In the genomic region with DNA sequence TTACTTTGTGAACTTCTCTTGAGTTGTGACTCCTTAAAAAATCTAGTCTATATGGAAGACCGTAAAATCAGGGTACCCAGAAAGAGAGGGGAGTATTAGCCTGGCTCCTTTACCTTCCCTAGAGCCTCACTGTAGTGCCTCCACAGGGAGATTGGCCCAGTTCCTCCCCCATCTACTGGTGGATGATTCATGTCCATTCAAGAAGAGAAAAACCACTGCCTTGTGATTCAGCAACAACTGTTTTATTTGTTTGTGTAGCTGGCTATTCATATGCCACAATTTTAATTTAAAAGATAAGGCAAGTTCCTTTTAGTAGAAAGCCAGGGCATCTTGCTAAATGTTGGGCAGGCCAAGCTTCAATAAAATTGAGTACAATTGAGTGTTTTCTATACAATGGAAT, we compare ENCODE assay signal across 18 cellular contexts.
DNase-seq lines count a peak whose midpoint lies in the region; ATAC-seq and TF ChIP-seq lines count a peak whose summit lies in the region.
"Had no signal": no experiment of that assay in that cellular context is flagged by ENCODE, and none has a peak within 500 bp of the region (broad histone marks: within the 10 kb centered on the region; RNA-seq: fewer than 3 reads in every experiment).

No MANE protein-coding gene starts in this region.

- H3K9me3 Mint-ChIP-seq in activated T-cell treated with anti-CD3 and anti-CD28 coated beads, Interleukin-2, amount 50 U/mL, for 72 hours, result peaks cover under 1 to 6% of the 10 kb centered on the region in 2 donors

- no peaks in the 10 kb centered on the region for H3K27me3 Mint-ChIP-seq in activated T-cell treated with anti-CD3 and anti-CD28 coated beads, Interleukin-2, amount 50 U/mL, for 72 hours (ENCODE audit: low read depth)
- H3K27me3 Mint-ChIP-seq: activated CD4-positive, alpha-beta T cell treated with anti-CD3 and anti-CD28 coated beads for 36 hours; activated naive CD8-positive, alpha-beta T cell treated with anti-CD3 and anti-CD28 coated beads for 36 hours; dendritic cell treated with granulocyte-macrophage colony-stimulating factor and Interleukin-4, amounts not matched to agents 40 ng/mL and 50 ng/mL, for 4 days; T-helper 17 cell had no signal

- in situ Hi-C loops in GM13976 (cut with MboI; ENCODE audit: low sequenced_read_pairs, unreplicated experiment), result no loop called here

- H3K9me2 ChIP-seq in MM.1S (replicated peaks; ENCODE audit: insufficient read depth, low read length), result no peaks in the 10 kb centered on the region

- H3K4me2 ChIP-seq in MM.1S (ENCODE audit: low read depth, low read length), result no peak overlapping the region

- H3K9me3 ChIP-seq in MM.1S (replicated peaks; ENCODE audit: insufficient read depth, low read length), result no peaks in the 10 kb centered on the region
- H3K9me3 ChIP-seq: Caco-2, upper lobe of left lung had no signal

- no peak for TF ChIP-seq CTCF in foreskin fibroblast (IDR thresholded peaks at IDR 0.05; ENCODE audit: low read depth, low read length)
- TF ChIP-seq CTCF in GM13976 (IDR thresholded peaks at IDR 0.05; ENCODE audit: borderline replicate concordance, control extremely low read depth, extremely low read depth, insufficient read depth, missing control alignments), result no peak
- TF ChIP-seq CTCF in MM.1S (IDR thresholded peaks at IDR 0.05; ENCODE audit: low read length), result no peak

- H3K9ac ChIP-seq in MM.1S (ENCODE audit: low read length), result no peak overlapping the region

- DNase-seq in HS-27A (ENCODE audit: low read depth) (peak; percentile 38), amniotic stem cell (lab: John Stamatoyannopoulos, UW) (peak; percentile 1), foreskin fibroblast (peak; percentile 45 to 64), GM13976 (ENCODE audit: low spot score) (no peak), MM.1S (no peak)
- no peak for DNase-seq in activated T-cell treated with anti-CD3 and anti-CD28 coated beads, Interleukin-2, amount 50 U/mL, for 72 hours
- DNase-seq: activated CD4-positive, alpha-beta T cell treated with anti-CD3 and anti-CD28 coated beads for 36 hours; activated naive CD8-positive, alpha-beta T cell treated with anti-CD3 and anti-CD28 coated beads for 36 hours; Caco-2; NCI-H187; right cardiac atrium; T-helper 17 cell; upper lobe of left lung had no signal

- H4K20me1 ChIP-seq in MM.1S (ENCODE audit: insufficient read depth, low read length), result no peaks in the 10 kb centered on the region

- H3K4me1 ChIP-seq in ACC112 (ENCODE audit: control insufficient read depth, insufficient read depth, low read length, unreplicated experiment) (peaks cover 7% of the 10 kb centered on the region), MM.1S (ENCODE audit: low read length) (no peaks in the 10 kb centered on the region)
- H3K4me1 ChIP-seq: Caco-2, upper lobe of left lung had no signal

- H3K27ac ChIP-seq in ACC112 (ENCODE audit: low read depth, low read length), result peak overlapping the region; percentile 23; the same call in 1 of the 2 replicates
- no peak overlapping the region for H3K27ac ChIP-seq in MM.1S (ENCODE audit: low read length)
- H3K27ac ChIP-seq: HL-60, upper lobe of left lung had no signal

- no peaks in the 10 kb centered on the region for H3K36me3 Mint-ChIP-seq in activated T-cell treated with anti-CD3 and anti-CD28 coated beads, Interleukin-2, amount 50 U/mL, for 72 hours (ENCODE audit: insufficient read depth in 2 of 2)
- H3K36me3 Mint-ChIP-seq: activated naive CD8-positive, alpha-beta T cell treated with anti-CD3 and anti-CD28 coated beads for 36 hours had no signal

- H2AFZ ChIP-seq in ACC112 (ENCODE audit: low read length, unreplicated experiment) (no peak overlapping the region), MM.1S (ENCODE audit: low read length) (no peak overlapping the region)

- no peaks in the 10 kb centered on the region for H3K27me3 ChIP-seq in ACC112 (ENCODE audit: insufficient read depth, low read length)
- H3K27me3 ChIP-seq in MM.1S (replicated peaks; ENCODE audit: insufficient read depth, low read length), result no peaks in the 10 kb centered on the region
- H3K27me3 ChIP-seq: upper lobe of left lung had no signal

- H3K4me3 ChIP-seq in ACC112 (ENCODE audit: low read depth, low read length) (no peak overlapping the region), foreskin fibroblast (ENCODE audit: low read depth in 1 of 2, low read length in 2 of 2) (no peak overlapping the region), MM.1S (ENCODE audit: low read length) (no peak overlapping the region)
- H3K4me3 ChIP-seq: upper lobe of left lung had no signal

- no peaks in the 10 kb centered on the region for H3K4me1 Mint-ChIP-seq in activated T-cell treated with anti-CD3 and anti-CD28 coated beads, Interleukin-2, amount 50 U/mL, for 72 hours (ENCODE audit: low read depth)
- H3K4me1 Mint-ChIP-seq: activated CD4-positive, alpha-beta T cell treated with anti-CD3 and anti-CD28 coated beads for 36 hours; activated naive CD8-positive, alpha-beta T cell treated with anti-CD3 and anti-CD28 coated beads for 36 hours; T-helper 17 cell had no signal

- H3K4me3 Mint-ChIP-seq in activated T-cell treated with anti-CD3 and anti-CD28 coated beads, Interleukin-2, amount 50 U/mL, for 72 hours, result no peak overlapping the region
- H3K4me3 Mint-ChIP-seq: activated CD4-positive, alpha-beta T cell treated with anti-CD3 and anti-CD28 coated beads for 36 hours; activated naive CD8-positive, alpha-beta T cell treated with anti-CD3 and anti-CD28 coated beads for 36 hours; dendritic cell treated with granulocyte-macrophage colony-stimulating factor and Interleukin-4, amounts not matched to agents 40 ng/mL and 50 ng/mL, for 4 days; T-helper 17 cell had no signal

- H3K27ac Mint-ChIP-seq in activated T-cell treated with anti-CD3 and anti-CD28 coated beads, Interleukin-2, amount 50 U/mL, for 72 hours, result no peak overlapping the region
- H3K27ac Mint-ChIP-seq: activated CD4-positive, alpha-beta T cell treated with anti-CD3 and anti-CD28 coated beads for 36 hours; activated naive CD8-positive, alpha-beta T cell treated with anti-CD3 and anti-CD28 coated beads for 36 hours; dendritic cell treated with granulocyte-macrophage colony-stimulating factor and Interleukin-4, amounts not matched to agents 40 ng/mL and 50 ng/mL, for 4 days; T-helper 17 cell had no signal

- H3K36me3 ChIP-seq in ACC112 (ENCODE audit: insufficient read depth, low read length) (no peaks in the 10 kb centered on the region), MM.1S (replicated peaks; ENCODE audit: insufficient read depth, low read length) (no peaks in the 10 kb centered on the region)
- H3K36me3 ChIP-seq: upper lobe of left lung had no signal

- H3K79me2 ChIP-seq in ACC112 (ENCODE audit: control insufficient read depth, insufficient read depth, low read length, unreplicated experiment) (no peaks in the 10 kb centered on the region), MM.1S (ENCODE audit: low read length) (no peaks in the 10 kb centered on the region)

- no peaks in the 10 kb centered on the region for H3F3A ChIP-seq in MM.1S (ENCODE audit: insufficient read depth, low read length)

- ATAC-seq in GM21825 (IDR thresholded peaks at IDR 0.05; ENCODE audit: unreplicated experiment), result no peak
- no peak for ATAC-seq in activated T-cell treated with anti-CD3 and anti-CD28 coated beads, Interleukin-2, amount 50 U/mL, for 72 hours (replicated peaks in 1 of 2)
- ATAC-seq: activated CD4-positive, alpha-beta T cell treated with anti-CD3 and anti-CD28 coated beads for 36 hours; HCT116; right cardiac atrium; T-helper 17 cell had no signal

Comparison
In these comparisons a context has a peak if more than half of its experiments do, and no peak if none do; other contexts are left out.
1. DNase-seq: peak in HS-27A (single experiment), amniotic stem cell (single experiment) and foreskin fibroblast (2 of 2); none in activated T-cell treated with anti-CD3 and anti-CD28 coated beads, Interleukin-2, amount 50 U/mL, for 72 hours (0 of 2), GM13976 (single experiment) and MM.1S (single experiment).